17 cellular contexts compared by ENCODE assay signal in the genomic region with DNA sequence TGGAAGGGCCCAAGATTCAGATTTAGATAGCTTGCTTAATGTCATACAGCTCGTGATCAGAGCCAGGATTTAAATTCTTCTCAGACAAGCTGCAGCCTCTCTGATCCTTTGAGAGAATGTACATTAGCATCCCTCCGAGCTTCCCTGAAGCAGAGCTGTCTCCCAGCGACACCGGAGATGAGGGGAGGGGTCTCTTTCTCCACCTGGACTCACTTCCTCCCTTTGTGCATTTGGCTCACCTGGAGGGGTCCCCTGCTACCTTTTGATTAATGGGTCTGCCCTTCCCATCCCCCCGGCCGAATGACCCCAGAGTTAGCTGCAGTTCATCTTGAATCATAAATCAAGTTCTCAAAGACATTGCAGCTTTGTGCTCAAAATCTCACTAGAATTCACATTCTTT.
"Had no signal": no experiment of that assay in that cellular context is flagged by ENCODE, and none has a peak within 500 bp of the region (broad histone marks: within the 10 kb centered on the region; RNA-seq: fewer than 3 reads in every experiment).

No MANE protein-coding gene starts in this region.

- H3K4me2 ChIP-seq: smooth muscle cell had no signal

- H3K4me1 ChIP-seq: gastroesophageal sphincter had no signal

- H3K27me3 ChIP-seq: esophagus muscularis mucosa, gastroesophageal sphincter, heart right ventricle, ovary, thyroid gland, vagina had no signal

- H3K36me3 Mint-ChIP-seq: activated naive CD8-positive, alpha-beta T cell had no signal

- H3K4me3 ChIP-seq: esophagus muscularis mucosa, gastroesophageal sphincter, heart right ventricle, ovary, smooth muscle cell, thyroid gland, vagina had no signal

- ATAC-seq: activated CD4-positive, alpha-beta T cell treated with anti-CD3 and anti-CD28 coated beads for 36 hours; gastroesophageal sphincter; heart right ventricle; sciatic nerve had no signal

- DNase-seq: activated CD4-positive, alpha-beta T cell treated with anti-CD3 and anti-CD28 coated beads for 36 hours; activated CD4-positive, alpha-beta T cell treated with anti-CD3 and anti-CD28 coated beads, Interleukin-2, amount 50 U/mL, for 48 hours; effector CD8-positive, alpha-beta T cell; heart right ventricle; mesendoderm; ovary; stimulated activated CD4-positive, alpha-beta T cell treated with anti-CD3 and anti-CD28 coated beads, Interleukin-4, amount 100 ng/mL, for 4 hours; stimulated activated naive CD4-positive, alpha-beta T cell; T-helper 2 cell; thyroid gland; WERI-Rb-1 had no signal

- H3K27ac Mint-ChIP-seq: activated CD4-positive, alpha-beta T cell treated with anti-CD3 and anti-CD28 coated beads for 36 hours; activated naive CD8-positive, alpha-beta T cell had no signal

- H3K4me3 Mint-ChIP-seq: activated CD4-positive, alpha-beta T cell treated with anti-CD3 and anti-CD28 coated beads for 36 hours; activated naive CD8-positive, alpha-beta T cell had no signal

- H3K36me3 ChIP-seq: esophagus muscularis mucosa, gastroesophageal sphincter, heart right ventricle, ovary, thyroid gland, vagina, WERI-Rb-1 had no signal

- H3K9me3 ChIP-seq: esophagus muscularis mucosa, gastroesophageal sphincter, heart right ventricle, ovary, thyroid gland, vagina had no signal

- H3K27me3 Mint-ChIP-seq: activated CD4-positive, alpha-beta T cell treated with anti-CD3 and anti-CD28 coated beads for 36 hours; activated naive CD8-positive, alpha-beta T cell had no signal

- H3K27ac ChIP-seq: esophagus muscularis mucosa, gastroesophageal sphincter, heart right ventricle, ovary, thyroid gland, vagina, WERI-Rb-1 had no signal
